In genomic region chr12:70197362-70197744, GRCh38 we compare ENCODE assay signal across 16 cellular contexts. TPM values are rescaled to one million over a fixed set of nuclear protein-coding genes. Genes with fewer than 3 reads are reported as not detected.
DNase-seq lines count a peak whose midpoint lies in the region; ATAC-seq and TF ChIP-seq lines count a peak whose summit lies in the region.
"Had no signal": no experiment of that assay in that cellular context is flagged by ENCODE, and none has a peak within 500 bp of the region (broad histone marks: within the 10 kb centered on the region; RNA-seq: fewer than 3 reads in every experiment).

No MANE protein-coding gene starts in this region.

- H3K27ac ChIP-seq in Karpas-422 (ENCODE audit: low read length): peak overlapping the region; percentile 51; the same call in 1 of the 2 replicates
- peak overlapping the region; percentile 1; the same call in 1 of the 2 replicates for H3K27ac ChIP-seq in VCaP
- H3K27ac ChIP-seq: ovary, stomach had no signal

- no peaks in the 10 kb centered on the region for H4K20me1 ChIP-seq in Karpas-422 (ENCODE audit: insufficient read depth, low read depth, low read length)

- no peaks in the 10 kb centered on the region for H3K9me3 ChIP-seq in Karpas-422 (ENCODE audit: low read length)
- H3K9me3 ChIP-seq: HAP-1, ovary, stomach had no signal

- H3K36me3 ChIP-seq in Karpas-422 (ENCODE audit: insufficient read depth, low read length) (no peaks in the 10 kb centered on the region), H7 (replicated peaks; ENCODE audit: control insufficient read depth, insufficient read depth, low read length) (no peaks in the 10 kb centered on the region)
- H3K36me3 ChIP-seq: HAP-1, ovary, stomach had no signal

- H3K36me3 Mint-ChIP-seq in effector memory CD8-positive, alpha-beta T cell (ENCODE audit: insufficient read depth): no peaks in the 10 kb centered on the region

- TF ChIP-seq CTCF in VCaP (conservative IDR thresholded peaks at IDR 0.05) (no peak), fibroblast of mammary gland (conservative IDR thresholded peaks at IDR 0.05; ENCODE audit: control insufficient read depth, insufficient read depth, low read depth, low read length) (no peak)

- H3K9me3 Mint-ChIP-seq in effector memory CD8-positive, alpha-beta T cell: no peaks in the 10 kb centered on the region

- peaks cover 26% of the 10 kb centered on the region for H3K4me1 ChIP-seq in Karpas-422 (ENCODE audit: low read length)
- H3K4me1 ChIP-seq: HAP-1 had no signal

- H3K27me3 Mint-ChIP-seq in effector memory CD8-positive, alpha-beta T cell: peaks cover 0 to 6% of the 10 kb centered on the region in 2 donors

- no peak overlapping the region for H3K4me3 Mint-ChIP-seq in effector memory CD8-positive, alpha-beta T cell

- no peak for ATAC-seq in effector memory CD8-positive, alpha-beta T cell (replicated peaks)
- ATAC-seq: left lobe of liver, SK-N-SH treated with all-trans-retinoic acid at 6 μM for 48 hours had no signal

- no peak overlapping the region for H3K4me3 ChIP-seq in Karpas-422 (ENCODE audit: low read length)
- no peak overlapping the region for H3K4me3 ChIP-seq in fibroblast of mammary gland (ENCODE audit: control insufficient read depth, low read depth, low read length)
- H3K4me3 ChIP-seq in skeletal muscle cell (ENCODE audit: low read depth, low read length): no peak overlapping the region
- no peak overlapping the region for H3K4me3 ChIP-seq in H7 (ENCODE audit: insufficient read depth, low read depth, low read length)
- H3K4me3 ChIP-seq: HAP-1, ovary, stomach had no signal

- DNase-seq in Karpas-422 (no peak), fibroblast of mammary gland (ENCODE audit: low read depth) (peak; percentile 33), skeletal muscle cell (ENCODE audit: low read depth) (peak; percentile 29), SHP77 (lab: John Stamatoyannopoulos, UW) (no peak), H7 (no peak), NCI-H1417 (lab: John Stamatoyannopoulos, UW) (no peak)
- DNase-seq in effector memory CD8-positive, alpha-beta T cell: no peak
- DNase-seq: IMR-90; NCI-H2081; ovary; stimulated activated CD4-positive, alpha-beta T cell treated with anti-CD3 and anti-CD28 coated beads, Interleukin-1b, Interleukin-23, amount 100 ng/mL, for 48 hours; stomach had no signal

- H3K27me3 ChIP-seq in Karpas-422 (ENCODE audit: low read length) (no peaks in the 10 kb centered on the region), H7 (ENCODE audit: control insufficient read depth, insufficient read depth, low read length) (no peaks in the 10 kb centered on the region)
- H3K27me3 ChIP-seq: ovary, stomach had no signal

- no peak overlapping the region for H3K9ac ChIP-seq in Karpas-422 (ENCODE audit: low read length)

- no peak overlapping the region for H3K4me2 ChIP-seq in Karpas-422 (ENCODE audit: low read depth, low read length, poor library complexity, severe bottlenecking)

- H3K9me2 ChIP-seq in Karpas-422 (replicated peaks; ENCODE audit: insufficient read depth, low read length): no peaks in the 10 kb centered on the region

- H3K79me2 ChIP-seq in Karpas-422 (ENCODE audit: low read length): no peaks in the 10 kb centered on the region

- peak overlapping the region; percentile 14; the same call in 1 of the 2 replicates for H2AFZ ChIP-seq in Karpas-422 (ENCODE audit: low read length)

- no peaks in the 10 kb centered on the region for H3K4me1 Mint-ChIP-seq in effector memory CD8-positive, alpha-beta T cell (ENCODE audit: low read depth in 2 of 2)

- H3K27ac Mint-ChIP-seq in effector memory CD8-positive, alpha-beta T cell: no peak overlapping the region

RNA-seq across cellular contexts. Expression of gene CNOT2, which starts 45.9 kb away (rescaled TPM):
- total RNA-seq in Karpas-422 (2014; rRNA removed; shearing (Covaris generic); ENCODE audit: low replicate concordance): 218 and 289 TPM in 2 replicates
- total RNA-seq in H7 (2014; rRNA removed; shearing (Covaris generic)): 83.3 and 104 TPM in 2 replicates

Comparison
In these comparisons a context has a peak if more than half of its experiments do, and no peak if none do; other contexts are left out.
1. DNase-seq: peak in fibroblast of mammary gland (single experiment) and skeletal muscle cell (single experiment); none in Karpas-422 (single experiment), SHP77 (0 of 2), H7 (single experiment), effector memory CD8-positive, alpha-beta T cell (0 of 3) and NCI-H1417 (0 of 3).